1 cellular context compared by ENCODE assay signal in genomic region chr16:617855-618254, GRCh38.
TF ChIP-seq lines count a peak whose summit lies in the region.

No MANE protein-coding gene starts in this region.

TF ChIP-seq in IMR-90, 13 proteins besides CTCF, POLR2A, EP300 and RAD21 (continued from another document):
- TF ChIP-seq ELK1 (IDR thresholded peaks at IDR 0.05; ENCODE audit: borderline replicate concordance, low read depth, low read length), result no peak
- no peak for TF ChIP-seq NFE2L2 (IDR thresholded peaks at IDR 0.05; ENCODE audit: low read depth, low read length)
TF ChIP-seq in IMR-90: peak in this region for 0.
